ENCODE assay signal across 11 cellular contexts in the genomic region with DNA sequence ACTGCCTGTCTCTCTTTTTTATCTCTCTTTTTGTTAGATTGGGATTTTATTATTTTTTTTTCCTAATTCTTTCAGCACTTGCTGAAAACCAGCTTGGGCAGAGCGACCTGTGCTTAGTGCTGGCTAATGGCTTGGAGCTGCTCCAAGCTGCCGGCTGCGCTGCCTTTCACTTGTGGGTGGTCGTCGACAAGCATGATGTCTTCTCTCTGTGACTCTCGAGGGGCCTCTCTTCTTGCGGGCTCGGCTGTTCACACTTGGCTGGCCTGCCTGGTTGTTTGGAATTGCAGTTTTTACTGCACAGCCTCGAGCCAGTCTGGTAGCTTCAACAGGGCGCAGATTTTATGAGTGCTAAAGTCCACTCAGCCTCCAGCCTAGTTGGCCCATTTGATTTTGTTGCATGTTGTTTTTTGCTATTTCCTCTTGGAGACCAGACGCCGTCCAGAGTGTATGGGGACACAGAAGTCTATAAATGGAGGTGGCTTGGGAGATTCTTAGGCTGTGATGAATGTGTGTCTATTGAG. TPM values are rescaled to one million over a fixed set of nuclear protein-coding genes. Genes with fewer than 3 reads are reported as not detected.
DNase-seq lines count a peak whose midpoint lies in the region; ATAC-seq and TF ChIP-seq lines count a peak whose summit lies in the region.
"Had no signal": no experiment of that assay in that cellular context is flagged by ENCODE, and none has a peak within 500 bp of the region (broad histone marks: within the 10 kb centered on the region; RNA-seq: fewer than 3 reads in every experiment).

No MANE protein-coding gene starts in this region.

- H3K36me3 Mint-ChIP-seq in activated T-helper 2 cell treated with anti-CD3 and anti-CD28 coated beads, Interferon-gamma antibody, Interleukin-2, Interleukin-4, amounts not matched to agents 10 μg/mL and 5 μg/mL and 100 μg/mL, durations not matched to agents 14 hours and 24 hours and 36 hours (ENCODE audit: low read depth), result peaks cover 50% of the 10 kb centered on the region
- peaks cover 88% of the 10 kb centered on the region for H3K36me3 Mint-ChIP-seq in stimulated activated memory B cell treated with anti-CD40 and anti-IgM and Interleukin-4, amounts not matched to agents 10 μg/mL and 1 μg/mL and 100 μg/mL, for 72 hours
- H3K36me3 Mint-ChIP-seq in CD8-positive, alpha-beta T cell, result peaks cover 71% of the 10 kb centered on the region

- no peak overlapping the region for H3K27ac ChIP-seq in CD8-positive, alpha-beta T cell (ENCODE audit: low read depth, low read length)

- H3K27ac Mint-ChIP-seq in activated T-helper 2 cell treated with anti-CD3 and anti-CD28 coated beads, Interferon-gamma antibody, Interleukin-2, Interleukin-4, amounts not matched to agents 10 μg/mL and 5 μg/mL and 100 μg/mL, durations not matched to agents 14 hours and 24 hours and 36 hours, result peak overlapping the region; percentile 18
- peak overlapping the region; percentile 46 for H3K27ac Mint-ChIP-seq in stimulated activated memory B cell treated with anti-CD40 and anti-IgM and Interleukin-4, amounts not matched to agents 10 μg/mL and 1 μg/mL and 100 μg/mL, for 72 hours
- no peak overlapping the region for H3K27ac Mint-ChIP-seq in CD8-positive, alpha-beta T cell

- H3K4me1 Mint-ChIP-seq in activated T-helper 2 cell treated with anti-CD3 and anti-CD28 coated beads, Interferon-gamma antibody, Interleukin-2, Interleukin-4, amounts not matched to agents 10 μg/mL and 5 μg/mL and 100 μg/mL, durations not matched to agents 14 hours and 24 hours and 36 hours (ENCODE audit: low read depth), result peaks cover 9% of the 10 kb centered on the region
- peaks cover 32% of the 10 kb centered on the region for H3K4me1 Mint-ChIP-seq in stimulated activated memory B cell treated with anti-CD40 and anti-IgM and Interleukin-4, amounts not matched to agents 10 μg/mL and 1 μg/mL and 100 μg/mL, for 72 hours
- peaks cover 10% of the 10 kb centered on the region for H3K4me1 Mint-ChIP-seq in CD8-positive, alpha-beta T cell (ENCODE audit: low read depth)

- no peaks in the 10 kb centered on the region for H3K4me1 ChIP-seq in CD8-positive, alpha-beta T cell (ENCODE audit: insufficient read depth, low read length)

- POLR2A ChIA-PET in CD8-positive, alpha-beta T cell (lab: Charles Lee), result no interaction called here

- no peak overlapping the region for H3K4me3 Mint-ChIP-seq in activated T-helper 2 cell treated with anti-CD3 and anti-CD28 coated beads, Interferon-gamma antibody, Interleukin-2, Interleukin-4, amounts not matched to agents 10 μg/mL and 5 μg/mL and 100 μg/mL, durations not matched to agents 14 hours and 24 hours and 36 hours (ENCODE audit: low read depth)
- H3K4me3 Mint-ChIP-seq in stimulated activated memory B cell treated with anti-CD40 and anti-IgM and Interleukin-4, amounts not matched to agents 10 μg/mL and 1 μg/mL and 100 μg/mL, for 72 hours, result no peak overlapping the region
- no peak overlapping the region for H3K4me3 Mint-ChIP-seq in CD8-positive, alpha-beta T cell

- TF ChIP-seq CTCF in CD8-positive, alpha-beta T cell (IDR thresholded peaks at IDR 0.05), result no peak

- H3K27me3 ChIP-seq in CD8-positive, alpha-beta T cell (ENCODE audit: insufficient read depth, low read length), result no peaks in the 10 kb centered on the region

- H3K27me3 Mint-ChIP-seq in activated T-helper 2 cell treated with anti-CD3 and anti-CD28 coated beads, Interferon-gamma antibody, Interleukin-2, Interleukin-4, amounts not matched to agents 10 μg/mL and 5 μg/mL and 100 μg/mL, durations not matched to agents 14 hours and 24 hours and 36 hours (ENCODE audit: low read depth), result no peaks in the 10 kb centered on the region
- no peaks in the 10 kb centered on the region for H3K27me3 Mint-ChIP-seq in stimulated activated memory B cell treated with anti-CD40 and anti-IgM and Interleukin-4, amounts not matched to agents 10 μg/mL and 1 μg/mL and 100 μg/mL, for 72 hours
- H3K27me3 Mint-ChIP-seq in CD8-positive, alpha-beta T cell (ENCODE audit: low read depth), result no peaks in the 10 kb centered on the region

- no peak overlapping the region for H3K4me3 ChIP-seq in CD8-positive, alpha-beta T cell (ENCODE audit: low read depth, low read length)

- no peaks in the 10 kb centered on the region for H3K9me3 Mint-ChIP-seq in activated T-helper 2 cell treated with anti-CD3 and anti-CD28 coated beads, Interferon-gamma antibody, Interleukin-2, Interleukin-4, amounts not matched to agents 10 μg/mL and 5 μg/mL and 100 μg/mL, durations not matched to agents 14 hours and 24 hours and 36 hours
- H3K9me3 Mint-ChIP-seq in stimulated activated memory B cell treated with anti-CD40 and anti-IgM and Interleukin-4, amounts not matched to agents 10 μg/mL and 1 μg/mL and 100 μg/mL, for 72 hours, result no peaks in the 10 kb centered on the region
- H3K9me3 Mint-ChIP-seq in CD8-positive, alpha-beta T cell, result no peaks in the 10 kb centered on the region

- ATAC-seq in HG03280 (IDR thresholded peaks at IDR 0.05; ENCODE audit: unreplicated experiment), result peak; percentile 11
- no peak for ATAC-seq in stimulated activated memory B cell treated with anti-CD40 and anti-IgM and Interleukin-4, amounts not matched to agents 10 μg/mL and 1 μg/mL and 100 μg/mL, for 72 hours
- ATAC-seq in CD8-positive, alpha-beta T cell, result no peak

- H3K36me3 ChIP-seq in CD8-positive, alpha-beta T cell (ENCODE audit: insufficient read depth, low read length), result no peaks in the 10 kb centered on the region

- CTCF ChIA-PET in CD8-positive, alpha-beta T cell (lab: Charles Lee), result interaction anchor here (1.0 to 1.1 kb wide), 2 partner anchors 18 to 75 kb away, joined by 3 read pairs; no protein-coding TSS in a partner anchor

- intact Hi-C loops in activated T-helper 2 cell treated with anti-CD3 and anti-CD28 coated beads, Interferon-gamma antibody, Interleukin-2, Interleukin-4, amounts not matched to agents 10 μg/mL and 5 μg/mL and 100 μg/mL, durations not matched to agents 14 hours and 24 hours and 36 hours (cut with micrococcal nuclease), result no loop called here
- intact Hi-C loops in CD8-positive, alpha-beta T cell (cut with DNase I, micrococcal nuclease), result no loop called here

- H3K9me3 ChIP-seq in CD8-positive, alpha-beta T cell (ENCODE audit: low read length), result no peaks in the 10 kb centered on the region

- no peak for DNase-seq in activated T-helper 2 cell treated with anti-CD3 and anti-CD28 coated beads, Interferon-gamma antibody, Interleukin-2, Interleukin-4, amounts not matched to agents 10 μg/mL and 5 μg/mL and 100 μg/mL, durations not matched to agents 14 hours and 24 hours and 36 hours (ENCODE audit: low spot score)
- DNase-seq in left kidney (ENCODE audit: low read depth, low spot score) (peak; percentile 82), GOT3 (lab: John Stamatoyannopoulos, UW) (no peak), amniotic stem cell (lab: John Stamatoyannopoulos, UW) (no peak), GDM1 (lab: John Stamatoyannopoulos, UW) (no peak)
- DNase-seq in CD8-positive, alpha-beta T cell, result no peak
- DNase-seq: dermis blood vessel endothelial cell; RPMI8226; stimulated activated CD4-positive, alpha-beta T cell treated with anti-CD3 and anti-CD28 coated beads, Interleukin-15, amount 100 ng/mL, for 24 hours had no signal

RNA-seq across cellular contexts. Expression of a gene that starts 18.6 kb away (rescaled TPM):
- 44.9 and 47.5 TPM in 2 replicates for total RNA-seq in activated T-helper 2 cell treated with anti-CD3 and anti-CD28 coated beads, Interferon-gamma antibody, Interleukin-2, Interleukin-4, amounts not matched to agents 10 μg/mL and 5 μg/mL and 100 μg/mL, durations not matched to agents 14 hours and 24 hours and 36 hours
- total RNA-seq in CD8-positive, alpha-beta T cell, result 10 to 100 TPM; 32.8 to 37.0 TPM

RNA-seq across cellular contexts. Expression of a gene that starts 54.4 kb away (rescaled TPM):
- total RNA-seq in activated T-helper 2 cell treated with anti-CD3 and anti-CD28 coated beads, Interferon-gamma antibody, Interleukin-2, Interleukin-4, amounts not matched to agents 10 μg/mL and 5 μg/mL and 100 μg/mL, durations not matched to agents 14 hours and 24 hours and 36 hours, result 26.8 and 27.2 TPM in 2 replicates
- 1 to 10 TPM; 4.3 to 4.5 TPM for total RNA-seq in CD8-positive, alpha-beta T cell

RNA-seq across cellular contexts. Expression of a gene that starts 54.6 kb away (rescaled TPM):
- 115 and 118 TPM in 2 replicates for total RNA-seq in activated T-helper 2 cell treated with anti-CD3 and anti-CD28 coated beads, Interferon-gamma antibody, Interleukin-2, Interleukin-4, amounts not matched to agents 10 μg/mL and 5 μg/mL and 100 μg/mL, durations not matched to agents 14 hours and 24 hours and 36 hours
- total RNA-seq in CD8-positive, alpha-beta T cell, result 10 to 100 TPM; 75.4 to 85.6 TPM
